In the genomic region with DNA sequence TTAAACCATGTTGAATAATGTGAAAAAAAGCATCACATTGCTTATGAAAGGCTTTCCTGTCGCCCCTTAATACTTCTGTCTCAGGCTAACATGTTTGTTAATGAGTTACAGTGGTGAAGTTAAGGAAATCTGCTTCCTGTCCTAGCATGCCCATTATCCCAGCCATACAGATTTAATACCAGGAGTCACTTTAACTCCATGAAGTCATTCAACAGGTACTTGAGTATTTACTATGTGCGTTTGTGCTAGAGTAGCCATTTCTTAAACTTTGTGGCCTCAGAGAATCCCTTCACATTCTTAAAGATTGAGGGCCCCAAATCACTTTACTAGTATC, we compare ENCODE assay signal across 2 cellular contexts.
TF ChIP-seq lines count a peak whose summit lies in the region.

No MANE protein-coding gene starts in this region.

TF ChIP-seq in GM23338, 12 proteins besides CTCF, POLR2A, EP300 and RAD21 (continues in another document):
- TF ChIP-seq STAT1 (IDR thresholded peaks at IDR 0.05; ENCODE audit: unreplicated experiment), result no peak
- TF ChIP-seq EZH2phosphoT487 (IDR thresholded peaks at IDR 0.05; ENCODE audit: unreplicated experiment), result no peak
- no peak for TF ChIP-seq NANOG (IDR thresholded peaks at IDR 0.05; ENCODE audit: borderline replicate concordance)
- TF ChIP-seq POLR2AphosphoS5 (IDR thresholded peaks at IDR 0.05; ENCODE audit: low read depth), result no peak
- no peak for TF ChIP-seq CREB1 (CRISPR knock-in tag; IDR thresholded peaks at IDR 0.05; ENCODE audit: low read depth)
- TF ChIP-seq, protein P1, sequence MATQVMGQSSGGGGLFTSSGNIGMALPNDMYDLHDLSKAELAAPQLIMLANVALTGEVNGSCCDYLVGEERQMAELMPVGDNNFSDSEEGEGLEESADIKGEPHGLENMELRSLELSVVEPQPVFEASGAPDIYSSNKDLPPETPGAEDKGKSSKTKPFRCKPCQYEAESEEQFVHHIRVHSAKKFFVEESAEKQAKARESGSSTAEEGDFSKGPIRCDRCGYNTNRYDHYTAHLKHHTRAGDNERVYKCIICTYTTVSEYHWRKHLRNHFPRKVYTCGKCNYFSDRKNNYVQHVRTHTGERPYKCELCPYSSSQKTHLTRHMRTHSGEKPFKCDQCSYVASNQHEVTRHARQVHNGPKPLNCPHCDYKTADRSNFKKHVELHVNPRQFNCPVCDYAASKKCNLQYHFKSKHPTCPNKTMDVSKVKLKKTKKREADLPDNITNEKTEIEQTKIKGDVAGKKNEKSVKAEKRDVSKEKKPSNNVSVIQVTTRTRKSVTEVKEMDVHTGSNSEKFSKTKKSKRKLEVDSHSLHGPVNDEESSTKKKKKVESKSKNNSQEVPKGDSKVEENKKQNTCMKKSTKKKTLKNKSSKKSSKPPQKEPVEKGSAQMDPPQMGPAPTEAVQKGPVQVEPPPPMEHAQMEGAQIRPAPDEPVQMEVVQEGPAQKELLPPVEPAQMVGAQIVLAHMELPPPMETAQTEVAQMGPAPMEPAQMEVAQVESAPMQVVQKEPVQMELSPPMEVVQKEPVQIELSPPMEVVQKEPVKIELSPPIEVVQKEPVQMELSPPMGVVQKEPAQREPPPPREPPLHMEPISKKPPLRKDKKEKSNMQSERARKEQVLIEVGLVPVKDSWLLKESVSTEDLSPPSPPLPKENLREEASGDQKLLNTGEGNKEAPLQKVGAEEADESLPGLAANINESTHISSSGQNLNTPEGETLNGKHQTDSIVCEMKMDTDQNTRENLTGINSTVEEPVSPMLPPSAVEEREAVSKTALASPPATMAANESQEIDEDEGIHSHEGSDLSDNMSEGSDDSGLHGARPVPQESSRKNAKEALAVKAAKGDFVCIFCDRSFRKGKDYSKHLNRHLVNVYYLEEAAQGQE (IDR thresholded peaks at IDR 0.05; ENCODE audit: unreplicated experiment), result no peak
- TF ChIP-seq EZH2 (IDR thresholded peaks at IDR 0.05; ENCODE audit: low read depth, unreplicated experiment), result no peak
- TF ChIP-seq ZNF114 (CRISPR knock-in tag; IDR thresholded peaks at IDR 0.05), result no peak
- no peak for TF ChIP-seq JUNB (IDR thresholded peaks at IDR 0.05; ENCODE audit: unreplicated experiment)
- TF ChIP-seq, protein P2, sequence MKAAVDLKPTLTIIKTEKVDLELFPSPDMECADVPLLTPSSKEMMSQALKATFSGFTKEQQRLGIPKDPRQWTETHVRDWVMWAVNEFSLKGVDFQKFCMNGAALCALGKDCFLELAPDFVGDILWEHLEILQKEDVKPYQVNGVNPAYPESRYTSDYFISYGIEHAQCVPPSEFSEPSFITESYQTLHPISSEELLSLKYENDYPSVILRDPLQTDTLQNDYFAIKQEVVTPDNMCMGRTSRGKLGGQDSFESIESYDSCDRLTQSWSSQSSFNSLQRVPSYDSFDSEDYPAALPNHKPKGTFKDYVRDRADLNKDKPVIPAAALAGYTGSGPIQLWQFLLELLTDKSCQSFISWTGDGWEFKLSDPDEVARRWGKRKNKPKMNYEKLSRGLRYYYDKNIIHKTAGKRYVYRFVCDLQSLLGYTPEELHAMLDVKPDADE (IDR thresholded peaks at IDR 0.05), result no peak
- TF ChIP-seq ZNF331 (CRISPR knock-in tag; IDR thresholded peaks at IDR 0.05; ENCODE audit: low read depth), result no peak

TF ChIP-seq in K562, 482 proteins besides CTCF, POLR2A, EP300 and RAD21:
- TF ChIP-seq NR2F6 (CRISPR knock-in tag; IDR thresholded peaks at IDR 0.05) (no peak), CSDE1 (IDR thresholded peaks at IDR 0.05) (no peak), POLR2AphosphoS2 (IDR thresholded peaks at IDR 0.05; ENCODE audit: low read length) (peak; percentile 29; the same call in 1 of the 2 replicates), MYNN (IDR thresholded peaks at IDR 0.05) (peak; percentile 42; the same call in 1 of the 2 replicates), MYNN (CRISPR knock-in tag; IDR thresholded peaks at IDR 0.05) (no peak), POLR2H (tag; IDR thresholded peaks at IDR 0.05; ENCODE audit: low read depth) (peak; percentile 25; the same call in 1 of the 2 replicates), POLR2G (IDR thresholded peaks at IDR 0.05; ENCODE audit: low read depth, low read length) (peak; percentile 64), RBFOX2 (IDR thresholded peaks at IDR 0.05; ENCODE audit: low read depth, low read length) (0 out of 2 replicates have a peak, but pooled peaks have one; percentile 45)
- TF ChIP-seq, protein P3, sequence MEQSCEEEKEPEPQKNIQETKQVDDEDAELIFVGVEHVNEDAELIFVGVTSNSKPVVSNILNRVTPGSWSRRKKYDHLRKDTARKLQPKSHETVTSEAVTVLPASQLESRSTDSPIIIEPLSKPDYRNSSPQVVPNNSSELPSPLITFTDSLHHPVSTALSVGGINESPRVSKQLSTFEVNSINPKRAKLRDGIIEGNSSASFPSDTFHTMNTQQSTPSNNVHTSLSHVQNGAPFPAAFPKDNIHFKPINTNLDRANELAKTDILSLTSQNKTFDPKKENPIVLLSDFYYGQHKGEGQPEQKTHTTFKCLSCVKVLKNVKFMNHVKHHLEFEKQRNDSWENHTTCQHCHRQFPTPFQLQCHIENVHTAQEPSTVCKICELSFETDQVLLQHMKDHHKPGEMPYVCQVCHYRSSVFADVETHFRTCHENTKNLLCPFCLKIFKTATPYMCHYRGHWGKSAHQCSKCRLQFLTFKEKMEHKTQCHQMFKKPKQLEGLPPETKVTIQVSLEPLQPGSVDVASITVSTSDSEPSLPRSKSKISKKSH (CRISPR knock-in tag; IDR thresholded peaks at IDR 0.05), result 0 out of 2 replicates have a peak, but pooled peaks have one; percentile 41
